ENCODE assay signal across 19 cellular contexts in the genomic region with DNA sequence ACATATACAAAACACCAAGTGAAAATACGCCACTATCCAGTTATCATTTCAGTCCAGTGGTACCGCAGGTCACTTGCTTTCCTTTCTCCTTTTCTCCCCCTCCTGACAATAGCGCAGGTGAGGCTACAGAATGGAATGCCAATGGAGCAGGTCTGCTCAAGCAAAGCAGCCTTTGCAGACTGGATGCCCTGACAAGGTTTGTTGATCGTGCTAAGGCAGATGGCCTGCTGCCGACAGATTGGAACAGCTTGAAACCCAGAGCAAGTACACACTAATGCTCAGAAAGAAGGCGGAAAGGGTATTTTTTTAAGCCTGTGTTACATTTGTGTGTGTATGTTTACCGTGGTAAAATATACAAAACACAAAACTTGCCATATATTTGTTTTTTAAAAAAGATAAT. TPM values are rescaled to one million over a fixed set of nuclear protein-coding genes. Genes with fewer than 3 reads are reported as not detected.
"Had no signal": no experiment of that assay in that cellular context is flagged by ENCODE, and none has a peak within 500 bp of the region (broad histone marks: within the 10 kb centered on the region; RNA-seq: fewer than 3 reads in every experiment).

No MANE protein-coding gene starts in this region.

- ATAC-seq: activated CD4-positive, alpha-beta T cell treated with anti-CD3 and anti-CD28 coated beads for 36 hours; activated CD8-positive, alpha-beta T cell treated with anti-CD3 and anti-CD28 coated beads for 36 hours; T-helper 17 cell had no signal

- H3K27me3 ChIP-seq: adrenal gland had no signal

- H3K27ac ChIP-seq: VCaP had no signal

- DNase-seq: activated CD4-positive, alpha-beta T cell treated with anti-CD3 and anti-CD28 coated beads for 36 hours; activated CD4-positive, alpha-beta T cell treated with anti-CD3 and anti-CD28 coated beads, Interleukin-2, amount 50 U/mL, for 1 hour; activated CD8-positive, alpha-beta memory T cell treated with anti-CD3 and anti-CD28 coated beads, Interleukin-2, amount 50 U/mL, for 4 hours; activated CD8-positive, alpha-beta T cell treated with anti-CD3 and anti-CD28 coated beads for 36 hours; activated naive CD4-positive, alpha-beta T cell treated with anti-CD3 and anti-CD28 coated beads, Interleukin-2, amount 50 U/mL, for 16 hours; activated naive CD8-positive, alpha-beta T cell treated with anti-CD3 and anti-CD28 coated beads, Interleukin-2, amount 10 ng/mL, durations not matched to agents 7 days and 5 days; Kasumi-1; KBM-7; NCI-H146; NCI-H2029; NCI-H2107; NCI-H446 treated with DMSO at 0.1 percent for 48 hours; NCI-H526 treated with DMSO at 0.1 percent for 48 hours; NCI-H82; SIG-M5; T-helper 17 cell had no signal

- H3K4me3 ChIP-seq: adrenal gland had no signal

RNA-seq across cellular contexts. Expression of a gene that starts 20.0 kb away (rescaled TPM):
- total RNA-seq: activated CD8-positive, alpha-beta T cell treated with anti-CD3 and anti-CD28 coated beads for 36 hours; RPMI7951 had no signal
